In the genomic region with DNA sequence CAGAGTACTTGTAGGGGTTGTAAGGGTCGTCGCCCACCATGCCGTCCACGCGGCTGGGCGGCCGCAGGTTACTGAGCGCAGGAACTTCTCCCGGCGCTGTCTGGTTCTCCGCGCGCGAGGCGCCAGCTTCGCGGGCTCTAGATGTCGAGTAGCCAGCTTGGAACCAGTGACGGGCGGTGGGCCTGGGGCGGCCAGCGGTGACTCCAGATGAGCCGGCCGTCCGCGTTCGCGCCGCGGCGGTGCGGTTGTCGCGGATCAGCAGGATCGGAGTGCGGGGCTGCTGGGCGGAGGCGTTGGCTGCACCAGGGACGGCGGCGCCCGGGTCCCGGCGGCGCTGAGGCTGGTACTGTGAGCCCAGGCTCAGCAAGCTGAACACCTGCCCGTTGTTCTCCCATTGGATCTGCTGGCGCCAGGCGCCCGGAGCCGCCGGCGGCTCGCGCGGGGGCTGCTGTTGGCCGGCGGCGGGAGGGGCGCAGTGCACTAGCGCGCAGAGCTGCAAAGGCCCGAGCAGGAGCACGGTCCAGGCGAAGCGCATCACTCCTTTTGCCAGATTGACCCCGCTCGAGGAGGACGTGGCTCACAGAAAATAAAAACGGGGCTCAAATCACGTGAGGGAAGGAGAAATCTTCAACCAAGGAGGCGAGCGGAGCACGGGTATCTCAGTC, we compare ENCODE assay signal across 8 cellular contexts. TPM values are rescaled to one million over a fixed set of nuclear protein-coding genes. Genes with fewer than 3 reads are reported as not detected.
A peak's percentile ranks its signal among the peaks of the same experiment; 100 is the strongest.
DNase-seq lines count a peak whose midpoint lies in the region; ATAC-seq and TF ChIP-seq lines count a peak whose summit lies in the region.

No MANE protein-coding gene starts in this region.

- H3K36me3 Mint-ChIP-seq in T-helper 2 cell treated with Interferon-gamma antibody and Interleukin-4, amounts not matched to agents 5 μg/mL and 100 μg/mL, for 36 hours (ENCODE audit: low read depth) = no peaks in the 10 kb centered on the region

- no peak for TF ChIP-seq CTCF in WI38 (IDR thresholded peaks at IDR 0.05; ENCODE audit: low read depth, low read length)
- no peak for TF ChIP-seq CTCF in foreskin fibroblast (IDR thresholded peaks at IDR 0.05; ENCODE audit: low read depth, low read length)
- TF ChIP-seq CTCF in omental fat pad (IDR thresholded peaks at IDR 0.05) = no peak

- H3K27ac Mint-ChIP-seq in T-helper 2 cell treated with Interferon-gamma antibody and Interleukin-4, amounts not matched to agents 5 μg/mL and 100 μg/mL, for 36 hours = no peak overlapping the region

- peak overlapping the region; percentile 75 for H3K4me3 Mint-ChIP-seq in T-helper 2 cell treated with Interferon-gamma antibody and Interleukin-4, amounts not matched to agents 5 μg/mL and 100 μg/mL, for 36 hours

- peak; percentile 43 for ATAC-seq in HG02885 (IDR thresholded peaks at IDR 0.05; ENCODE audit: poor library complexity, unreplicated experiment)
- ATAC-seq in omental fat pad (ENCODE audit: low FRiP score) = peak; percentile 34
- no peak for ATAC-seq in HG02938 (IDR thresholded peaks at IDR 0.05; ENCODE audit: unreplicated experiment)

- peaks cover 11% of the 10 kb centered on the region for H3K4me1 Mint-ChIP-seq in T-helper 2 cell treated with Interferon-gamma antibody and Interleukin-4, amounts not matched to agents 5 μg/mL and 100 μg/mL, for 36 hours (ENCODE audit: low read depth)

- H3K27me3 Mint-ChIP-seq in T-helper 2 cell treated with Interferon-gamma antibody and Interleukin-4, amounts not matched to agents 5 μg/mL and 100 μg/mL, for 36 hours (ENCODE audit: low read depth) = peaks cover 68% of the 10 kb centered on the region

- H3K4me3 ChIP-seq in WI38 (ENCODE audit: low read depth, low read length) (peak overlapping the region; percentile 87), foreskin fibroblast (ENCODE audit: low read depth in 1 of 2, low read length in 2 of 2) (peak overlapping the region; percentile 90 to 93)

- no peak for DNase-seq in T-helper 2 cell treated with Interferon-gamma antibody and Interleukin-4, amounts not matched to agents 5 μg/mL and 100 μg/mL, for 36 hours (ENCODE audit: low spot score)
- DNase-seq in T-helper 2 cell (no peak), foreskin fibroblast (peak in 1 of 2 donors; percentile 71), omental fat pad (ENCODE audit: low spot score) (no peak), OCI-M2 (lab: John Stamatoyannopoulos, UW; ENCODE audit: unreplicated experiment) (no peak)

- no peaks in the 10 kb centered on the region for H3K9me3 Mint-ChIP-seq in T-helper 2 cell treated with Interferon-gamma antibody and Interleukin-4, amounts not matched to agents 5 μg/mL and 100 μg/mL, for 36 hours

RNA-seq across cellular contexts. Expression of a gene that starts 0.5 kb away (rescaled TPM):
- total RNA-seq in omental fat pad = 10 to 100 TPM; 29.3 to 76.5 (median 33.2) TPM

RNA-seq across cellular contexts. Expression of a gene that starts 51.8 kb away (rescaled TPM):
- total RNA-seq in omental fat pad = 1 to 10 TPM in 1 of 4 donors, under 1 TPM in 1, not detected in 2; 0.24 to 2.1 TPM
